1 cellular context compared by ENCODE assay signal in genomic region chr18:24492445-24492844, GRCh38.
TF ChIP-seq lines count a peak whose summit lies in the region.

No MANE protein-coding gene starts in this region.

TF ChIP-seq in GM12878, 131 proteins besides CTCF, POLR2A, EP300 and RAD21 (continued from another document):
- TF ChIP-seq ZNF384 (IDR thresholded peaks at IDR 0.05; ENCODE audit: borderline replicate concordance, low read depth, low read length) (peak; percentile 29; the same call in 1 of the 2 replicates), HSF1 (IDR thresholded peaks at IDR 0.05; ENCODE audit: low read depth, low read length) (no peak), FOXK2 (IDR thresholded peaks at IDR 0.05) (no peak), PAX5 (IDR thresholded peaks at IDR 0.05; ENCODE audit: borderline replicate concordance, low read depth, low read length) (peak; percentile 71; the same call in 1 of the 2 replicates), ATF7 (IDR thresholded peaks at IDR 0.05; ENCODE audit: low read depth) (no peak), IKZF1 (conservative IDR thresholded peaks at IDR 0.05) (0 out of 2 replicates have a peak, but pooled peaks have one; percentile 9), HDAC6 (IDR thresholded peaks at IDR 0.05; ENCODE audit: unreplicated experiment) (no peak), IKZF2 (IDR thresholded peaks at IDR 0.05) (peak in 1 of 2 experiments; percentile 22; a peak in 1 of 4 replicates), ZBTB11 (CRISPR knock-in tag; IDR thresholded peaks at IDR 0.05) (no peak), PAX8 (IDR thresholded peaks at IDR 0.05) (no peak), NR2F1 (conservative IDR thresholded peaks at IDR 0.05) (peak; percentile 59), NR2C1 (IDR thresholded peaks at IDR 0.05) (peak; percentile 16; the same call in 1 of the 2 replicates), MEF2A (IDR thresholded peaks at IDR 0.05; ENCODE audit: insufficient read depth, low read depth, low read length) (no peak)
